Comparison of ENCODE assay signal across 9 cellular contexts in the genomic region with DNA sequence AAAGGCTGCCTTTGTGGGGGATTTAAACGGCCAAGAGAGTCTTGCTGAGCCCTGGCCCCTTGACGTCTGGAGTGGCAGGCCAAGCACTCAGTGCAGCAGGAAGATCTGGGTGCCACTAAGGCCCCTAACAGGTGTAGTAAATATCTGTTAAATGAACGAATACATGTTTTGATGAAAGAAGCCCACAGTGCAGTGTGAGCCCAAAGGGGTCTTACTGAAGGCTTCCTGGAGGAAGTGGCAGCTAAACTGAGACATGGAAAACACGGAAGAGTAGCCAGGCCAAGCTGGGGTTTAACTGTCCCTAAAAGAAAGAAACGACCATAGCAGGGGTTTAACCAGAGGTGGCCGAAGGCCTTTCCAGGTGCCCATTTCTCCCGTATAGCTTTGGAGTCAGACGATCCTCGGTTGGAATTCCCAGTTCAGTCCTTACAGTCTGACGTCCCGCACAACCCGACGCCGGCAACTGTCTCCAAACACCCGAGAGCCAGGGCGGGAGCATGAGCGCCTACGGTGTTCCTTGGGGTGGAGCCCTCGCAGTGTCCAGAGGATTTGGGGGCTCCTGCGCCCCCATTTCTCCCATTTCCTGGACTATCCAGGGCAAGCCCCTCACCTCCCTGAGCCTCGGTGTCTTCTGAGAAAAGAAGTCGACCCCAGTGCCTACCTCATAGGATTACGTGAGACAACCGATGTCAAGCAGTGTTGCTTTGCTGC. TPM values are rescaled to one million over a fixed set of nuclear protein-coding genes. Genes with fewer than 3 reads are reported as not detected.
DNase-seq lines count a peak whose midpoint lies in the region; ATAC-seq and TF ChIP-seq lines count a peak whose summit lies in the region.
"Had no signal": no experiment of that assay in that cellular context is flagged by ENCODE, and none has a peak within 500 bp of the region (broad histone marks: within the 10 kb centered on the region; RNA-seq: fewer than 3 reads in every experiment).

No MANE protein-coding gene starts in this region.

- DNase-seq in Calu3 (no peak), NT2/D1 (ENCODE audit: low read depth, low spot score) (no peak), NCI-H146 (lab: John Stamatoyannopoulos, UW) (no peak)
- DNase-seq in natural killer cell treated with Interleukin-12 subunit alpha and Interleukin-12 subunit beta and Interleukin-15 and Interleukin-18, amount 100 ng/mL, for 72 hours (ENCODE audit: low spot score) = no peak

- intact Hi-C loops in Calu3 (cut with micrococcal nuclease; ENCODE audit: unreplicated experiment) = no loop called here

- H3K9me3 Mint-ChIP-seq in Calu3 (ENCODE audit: low read depth, unreplicated experiment) = no peaks in the 10 kb centered on the region
- no peaks in the 10 kb centered on the region for H3K9me3 Mint-ChIP-seq in natural killer cell treated with Interleukin-12 subunit alpha and Interleukin-12 subunit beta and Interleukin-15 and Interleukin-18, amount 100 ng/mL, for 72 hours

- TF ChIP-seq CTCF in Calu3 (IDR thresholded peaks at IDR 0.05; ENCODE audit: unreplicated experiment) = no peak

- H3K27ac Mint-ChIP-seq in Calu3 (ENCODE audit: unreplicated experiment) = no peak overlapping the region
- no peak overlapping the region for H3K27ac Mint-ChIP-seq in natural killer cell treated with Interleukin-12 subunit alpha and Interleukin-12 subunit beta and Interleukin-15 and Interleukin-18, amount 100 ng/mL, for 72 hours

- no TSS peak for BruUV-seq in Calu3 (replicated peaks; lab: Mats Ljungman, UMichigan)

- no peaks in the 10 kb centered on the region for H3K36me3 ChIP-seq in NT2/D1 (ENCODE audit: insufficient read depth, insufficient read length, low read length)
- H3K36me3 ChIP-seq in endocrine pancreas (ENCODE audit: control insufficient read depth, insufficient read depth, low read length) = no peaks in the 10 kb centered on the region

- H3K4me1 ChIP-seq in NT2/D1 (ENCODE audit: insufficient read depth, insufficient read length) = peaks cover 5% of the 10 kb centered on the region
- H3K4me1 ChIP-seq in endocrine pancreas (ENCODE audit: control insufficient read depth, insufficient read depth, low read length) = no peaks in the 10 kb centered on the region

- H3K9me3 ChIP-seq in NT2/D1 (ENCODE audit: insufficient read depth, low read length) (no peaks in the 10 kb centered on the region), endocrine pancreas (ENCODE audit: control insufficient read depth, low read length) (no peaks in the 10 kb centered on the region)

- H3K4me3 ChIP-seq in NT2/D1 (ENCODE audit: insufficient read length, low read depth) (peak overlapping the region; percentile 72), endocrine pancreas (ENCODE audit: control insufficient read depth, insufficient read depth, low read length) (peak overlapping the region; percentile 36)

- H3K36me3 Mint-ChIP-seq in Calu3 (ENCODE audit: insufficient read depth, unreplicated experiment) = peaks cover 24% of the 10 kb centered on the region
- H3K36me3 Mint-ChIP-seq in natural killer cell treated with Interleukin-12 subunit alpha and Interleukin-12 subunit beta and Interleukin-15 and Interleukin-18, amount 100 ng/mL, for 72 hours = no peaks in the 10 kb centered on the region

- H3K27me3 ChIP-seq in NT2/D1 (ENCODE audit: insufficient read depth, insufficient read length) (peaks cover 62% of the 10 kb centered on the region), endocrine pancreas (ENCODE audit: control insufficient read depth, insufficient read depth, low read length) (no peaks in the 10 kb centered on the region)

- ATAC-seq in natural killer cell treated with Interleukin-12 subunit alpha and Interleukin-12 subunit beta and Interleukin-15 and Interleukin-18, amount 100 ng/mL, for 72 hours = no peak
- no peak for ATAC-seq in HG03025 (IDR thresholded peaks at IDR 0.05; ENCODE audit: low FRiP score, unreplicated experiment)
- ATAC-seq in HG02973 (IDR thresholded peaks at IDR 0.05; ENCODE audit: unreplicated experiment) = no peak
- no peak for ATAC-seq in HG03097 (IDR thresholded peaks at IDR 0.05; ENCODE audit: low FRiP score, unreplicated experiment)

- H3K27me3 Mint-ChIP-seq in Calu3 (ENCODE audit: unreplicated experiment) = peaks cover 13% of the 10 kb centered on the region
- peaks cover 14% of the 10 kb centered on the region in 2 donors for H3K27me3 Mint-ChIP-seq in natural killer cell treated with Interleukin-12 subunit alpha and Interleukin-12 subunit beta and Interleukin-15 and Interleukin-18, amount 100 ng/mL, for 72 hours

- CTCF ChIA-PET in Calu3 (lab: Charles Lee) = interaction anchor here (0.6 kb wide), 1 partner anchor 70 kb away, joined by 3 read pairs; no protein-coding TSS in a partner anchor

- H3K9ac ChIP-seq in NT2/D1 (ENCODE audit: insufficient read length, low read depth) (peak overlapping the region; percentile 73), endocrine pancreas (ENCODE audit: control insufficient read depth, insufficient read depth, low read length) (peak overlapping the region; percentile 45)

- peaks cover 8% of the 10 kb centered on the region for H3K4me1 Mint-ChIP-seq in Calu3 (ENCODE audit: low read depth, unreplicated experiment)
- H3K4me1 Mint-ChIP-seq in natural killer cell treated with Interleukin-12 subunit alpha and Interleukin-12 subunit beta and Interleukin-15 and Interleukin-18, amount 100 ng/mL, for 72 hours (ENCODE audit: low read depth in 2 of 2) = peaks cover 8 to 13% of the 10 kb centered on the region in 2 donors

- H3K4me3 Mint-ChIP-seq in Calu3 (ENCODE audit: low read depth, unreplicated experiment) = peak overlapping the region; percentile 77
- peak overlapping the region; percentile 78 for H3K4me3 Mint-ChIP-seq in natural killer cell treated with Interleukin-12 subunit alpha and Interleukin-12 subunit beta and Interleukin-15 and Interleukin-18, amount 100 ng/mL, for 72 hours

RNA-seq across cellular contexts. Expression of a gene that starts 0.9 kb away (rescaled TPM):
- 4.9 and 5.7 TPM in 2 replicates for total RNA-seq in Calu3 (2022)
- total RNA-seq in natural killer cell treated with Interleukin-12 subunit alpha and Interleukin-12 subunit beta and Interleukin-15 and Interleukin-18, amount 100 ng/mL, for 72 hours = 1 to 10 TPM; 2.5 to 3.3 TPM

RNA-seq across cellular contexts. Expression of a gene that starts 25.9 kb away (rescaled TPM):
- not detected in 2 replicates for total RNA-seq in Calu3 (2022)
- total RNA-seq in natural killer cell treated with Interleukin-12 subunit alpha and Interleukin-12 subunit beta and Interleukin-15 and Interleukin-18, amount 100 ng/mL, for 72 hours = not detected
- total RNA-seq: renal cortical epithelial cell had no signal
